18 cellular contexts compared by ENCODE assay signal in genomic region chr10:27474741-27475140, GRCh38.
"Had no signal": no experiment of that assay in that cellular context is flagged by ENCODE, and none has a peak within 500 bp of the region (broad histone marks: within the 10 kb centered on the region; RNA-seq: fewer than 3 reads in every experiment).

No MANE protein-coding gene starts in this region.

- H2AFZ ChIP-seq: neural progenitor cell had no signal

- H3K36me3 Mint-ChIP-seq: activated naive CD4-positive, alpha-beta T cell treated with anti-CD3 and anti-CD28 coated beads, Interleukin-2, amount 50 U/mL, for 72 hours; naive thymus-derived CD4-positive, alpha-beta T cell; neural progenitor cell; type B pancreatic cell had no signal

- H3K36me3 ChIP-seq: adrenal gland, neural progenitor cell, prostate gland, right atrium auricular region had no signal

- H3K27ac ChIP-seq: adrenal gland, neural progenitor cell, prostate gland, right atrium auricular region, testis had no signal

- H3K4me1 Mint-ChIP-seq: naive thymus-derived CD4-positive, alpha-beta T cell; neural progenitor cell; stimulated activated naive CD8-positive, alpha-beta T cell treated with anti-CD3 and anti-CD28 coated beads, Interleukin-15, amount 100 ng/mL, for 72 hours had no signal

- DNase-seq: activated CD4-positive, alpha-beta T cell treated with anti-CD3 and anti-CD28 coated beads for 48 hours; activated CD4-positive, CD25-positive, alpha-beta regulatory T cell; activated CD8-positive, alpha-beta memory T cell treated with anti-CD3 and anti-CD28 coated beads, Interleukin-2, amount 50 U/mL, for 4 hours; activated CD8-positive, alpha-beta T cell treated with anti-CD3 and anti-CD28 coated beads, Interleukin-2, amount 10 ng/mL, durations not matched to agents 7 days and 5 days; activated gamma-delta T cell; activated T-cell treated with anti-CD3 and anti-CD28 coated beads, Interleukin-2, amount 50 U/mL, for 48 hours; adrenal gland; effector CD8-positive, alpha-beta T cell; mesenchymal stem cell; naive thymus-derived CD4-positive, alpha-beta T cell; stimulated activated naive CD8-positive, alpha-beta T cell treated with anti-CD3 and anti-CD28 coated beads, Interleukin-15, amount 100 ng/mL, for 72 hours; T1000; testis had no signal

- H3K27me3 Mint-ChIP-seq: stimulated activated naive CD8-positive, alpha-beta T cell treated with anti-CD3 and anti-CD28 coated beads, Interleukin-15, amount 100 ng/mL, for 72 hours had no signal

- H3K27me3 ChIP-seq: adrenal gland, neural progenitor cell, right atrium auricular region, testis had no signal

- H3K4me3 ChIP-seq: adrenal gland, neural progenitor cell, prostate gland, right atrium auricular region, testis had no signal

- H3K4me2 ChIP-seq: neural progenitor cell had no signal

- ATAC-seq: activated CD8-positive, alpha-beta T cell treated with anti-CD3 and anti-CD28 coated beads, Interleukin-2, amount 10 ng/mL, durations not matched to agents 7 days and 5 days; activated naive CD4-positive, alpha-beta T cell treated with anti-CD3 and anti-CD28 coated beads, Interleukin-2, amount 50 U/mL, for 72 hours; naive thymus-derived CD4-positive, alpha-beta T cell; stimulated activated naive CD8-positive, alpha-beta T cell treated with anti-CD3 and anti-CD28 coated beads, Interleukin-15, amount 100 ng/mL, for 72 hours had no signal

- H3K9me3 Mint-ChIP-seq: activated naive CD4-positive, alpha-beta T cell treated with anti-CD3 and anti-CD28 coated beads, Interleukin-2, amount 50 U/mL, for 72 hours; stimulated activated naive CD8-positive, alpha-beta T cell treated with anti-CD3 and anti-CD28 coated beads, Interleukin-15, amount 100 ng/mL, for 72 hours; type B pancreatic cell had no signal

- H3K4me1 ChIP-seq: adrenal gland, prostate gland, right atrium auricular region, testis had no signal

- H3K9me3 ChIP-seq: adrenal gland, prostate gland, testis had no signal

- H3K4me3 Mint-ChIP-seq: activated CD8-positive, alpha-beta T cell treated with anti-CD3 and anti-CD28 coated beads, Interleukin-2, amount 10 ng/mL, durations not matched to agents 7 days and 5 days; naive thymus-derived CD4-positive, alpha-beta T cell; neural progenitor cell; stimulated activated naive CD8-positive, alpha-beta T cell treated with anti-CD3 and anti-CD28 coated beads, Interleukin-15, amount 100 ng/mL, for 72 hours; type B pancreatic cell had no signal

- H3K27ac Mint-ChIP-seq: activated CD8-positive, alpha-beta T cell treated with anti-CD3 and anti-CD28 coated beads, Interleukin-2, amount 10 ng/mL, durations not matched to agents 7 days and 5 days; activated naive CD4-positive, alpha-beta T cell treated with anti-CD3 and anti-CD28 coated beads, Interleukin-2, amount 50 U/mL, for 72 hours; naive thymus-derived CD4-positive, alpha-beta T cell; neural progenitor cell; stimulated activated naive CD8-positive, alpha-beta T cell treated with anti-CD3 and anti-CD28 coated beads, Interleukin-15, amount 100 ng/mL, for 72 hours; type B pancreatic cell had no signal
